8 cellular contexts compared by ENCODE assay signal in the genomic region with DNA sequence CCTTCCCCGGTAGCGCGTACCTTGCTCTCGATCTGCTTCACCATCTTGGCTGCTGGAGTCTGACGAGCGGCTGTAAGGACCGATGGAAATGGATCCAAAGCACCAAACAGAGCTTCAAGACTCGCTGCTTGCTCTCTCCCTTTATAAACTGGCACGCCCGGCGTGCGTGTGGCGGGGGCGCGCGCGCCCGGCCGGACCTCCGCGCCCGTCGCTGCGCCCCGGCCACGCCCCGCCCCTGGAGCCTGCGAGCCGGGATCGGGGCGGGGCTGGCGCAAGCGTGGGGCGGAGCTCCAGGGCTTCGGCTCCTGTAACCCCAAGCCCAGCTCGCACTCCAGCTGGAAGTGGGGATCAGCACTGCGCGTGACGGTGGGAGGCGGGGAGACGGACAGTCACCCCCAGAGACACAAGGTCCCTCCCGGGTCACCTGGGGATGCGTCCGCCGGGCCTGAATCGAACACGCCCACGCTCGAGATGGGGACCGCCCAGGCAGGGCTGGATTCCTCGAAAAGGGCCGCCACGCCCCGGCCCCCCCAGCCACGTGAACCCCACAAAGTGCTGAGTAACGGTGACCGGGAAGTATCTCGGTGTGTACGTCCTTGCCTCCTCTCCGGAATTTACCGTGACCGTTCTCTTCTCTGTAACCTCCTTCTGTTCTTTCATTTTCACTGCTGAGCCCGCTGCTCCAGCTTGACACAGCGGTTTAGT. TPM values are rescaled to one million over a fixed set of nuclear protein-coding genes. Genes with fewer than 3 reads are reported as not detected.
DNase-seq lines count a peak whose midpoint lies in the region; ATAC-seq and TF ChIP-seq lines count a peak whose summit lies in the region.

Gene TXN, minus strand, starts transcription at position 116 of the 705 bp plus-strand sequence. Its CDS starts 72 bp downstream, at position 44.

- POLR2A ChIA-PET in activated B cell treated with CpG ODN at 0.5 μM for 24 hours (lab: Charles Lee) = interaction anchor here (0.6 to 1.2 kb wide), 7 partner anchors 14 to 290 kb away, joined by 3 to 8 read pairs (median 4); no protein-coding TSS in a partner anchor

- H3K4me1 Mint-ChIP-seq in activated B cell treated with CpG ODN at 0.5 μM for 24 hours = peaks cover 63% of the 10 kb centered on the region

- peaks cover 6% of the 10 kb centered on the region for H3K36me3 Mint-ChIP-seq in activated B cell treated with CpG ODN at 0.5 μM for 24 hours (ENCODE audit: low read depth)

- peak; percentile 77 for ATAC-seq in GM18907 (IDR thresholded peaks at IDR 0.05; ENCODE audit: unreplicated experiment)
- peak; percentile 62 for ATAC-seq in HG03139 (IDR thresholded peaks at IDR 0.05; ENCODE audit: unreplicated experiment)
- ATAC-seq in activated B cell treated with CpG ODN at 0.5 μM for 24 hours (ENCODE audit: low read depth) = peak; percentile 80

- DNase-seq in AG08395 (ENCODE audit: low spot score) = peak; percentile 92
- DNase-seq in NCI-H2227 treated with DMSO at 0.1 percent for 48 hours (lab: John Stamatoyannopoulos, UW) = peak; percentile 46
- DNase-seq in activated B cell treated with CpG ODN at 0.5 μM for 24 hours = peak; percentile 84
- peak; percentile 92 to 94 for DNase-seq in cardiac fibroblast (ENCODE audit: low read depth in 2 of 2)
- DNase-seq in iris pigment epithelial cell (ENCODE audit: low read depth) = peak; percentile 94
- DNase-seq in stimulated activated CD4-positive, alpha-beta T cell treated with anti-CD3 and anti-CD28 coated beads, Interleukin-12 subunit alpha, Interleukin-12 subunit beta, amount 100 ng/mL, for 24 hours (ENCODE audit: low read depth in 2 of 2) = peak; percentile 79 to 87

- peak within 1 kb of the TSS; percentile 89 to 91 for H3K4me3 ChIP-seq in cardiac fibroblast (replicated peaks in 1 of 2; ENCODE audit: low read depth in 2 of 2, low read length in 2 of 2)

- no peak for TF ChIP-seq CTCF in activated B cell treated with CpG ODN at 0.5 μM for 24 hours (IDR thresholded peaks at IDR 0.05)
- TF ChIP-seq CTCF in cardiac fibroblast (IDR thresholded peaks at IDR 0.05; ENCODE audit: low read depth, low read length) = no peak

- H3K27ac Mint-ChIP-seq in activated B cell treated with CpG ODN at 0.5 μM for 24 hours = peak within 1 kb of the TSS; percentile 92

- CTCF ChIA-PET in activated B cell treated with CpG ODN at 0.5 μM for 24 hours (lab: Charles Lee) = interaction anchor here (1.1 kb wide), 1 partner anchor 353 kb away, joined by 3 read pairs; no protein-coding TSS in a partner anchor

- intact Hi-C loops in activated B cell treated with CpG ODN at 0.5 μM for 24 hours (cut with micrococcal nuclease) = loop anchor here (1.0 to 10.0 kb wide), 9 partner anchors 60 to 1324 kb away; partner anchors contain the start of genes ABITRAM, CTNNAL1 and ELP1

- H3K4me3 Mint-ChIP-seq in activated B cell treated with CpG ODN at 0.5 μM for 24 hours = peak within 1 kb of the TSS; percentile 92

- no peaks in the 10 kb centered on the region for H3K27me3 Mint-ChIP-seq in activated B cell treated with CpG ODN at 0.5 μM for 24 hours

- H3K9me3 Mint-ChIP-seq in activated B cell treated with CpG ODN at 0.5 μM for 24 hours = no peaks in the 10 kb centered on the region

RNA-seq across cellular contexts. Expression of gene TXN, which starts in this region (rescaled TPM):
- 205 and 237 TPM in 2 replicates for total RNA-seq in activated B cell treated with CpG ODN at 0.5 μM for 24 hours

Comparison
In these comparisons a context has a peak if more than half of its experiments do, and no peak if none do; other contexts are left out.
1. Peak in every context shown above with its lines: DNase-seq, ATAC-seq and H3K4me3 ChIP-seq.